Comparison of ENCODE assay signal across 15 cellular contexts in the genomic region with DNA sequence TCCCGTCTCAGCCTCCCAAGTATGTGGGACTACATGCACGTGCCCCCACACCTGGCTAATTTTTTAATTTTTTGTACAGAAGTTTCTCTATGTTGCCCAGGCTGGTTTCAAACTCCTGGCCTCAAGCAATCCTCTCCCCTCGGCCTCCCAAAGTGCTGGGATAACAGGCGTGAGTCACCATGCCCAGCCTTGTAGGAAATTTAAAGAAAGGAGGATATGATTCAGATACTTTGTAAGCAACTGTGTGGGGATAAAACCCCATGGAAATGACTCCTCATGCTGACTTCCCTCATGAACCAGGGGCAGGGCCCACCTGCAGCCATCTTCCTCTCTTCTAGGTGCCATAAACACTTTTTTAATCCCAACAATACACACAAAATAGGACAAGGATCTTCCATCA. TPM values are rescaled to one million over a fixed set of nuclear protein-coding genes. Genes with fewer than 3 reads are reported as not detected.
A peak's percentile ranks its signal among the peaks of the same experiment; 100 is the strongest.
DNase-seq lines count a peak whose midpoint lies in the region; ATAC-seq and TF ChIP-seq lines count a peak whose summit lies in the region.
"Had no signal": no experiment of that assay in that cellular context is flagged by ENCODE, and none has a peak within 500 bp of the region (broad histone marks: within the 10 kb centered on the region; RNA-seq: fewer than 3 reads in every experiment).

No MANE protein-coding gene starts in this region.

- no peaks in the 10 kb centered on the region for H3K27me3 Mint-ChIP-seq in CD8-positive, alpha-beta T cell (ENCODE audit: low read depth)
- no peaks in the 10 kb centered on the region for H3K27me3 Mint-ChIP-seq in activated naive CD4-positive, alpha-beta T cell treated with anti-CD3 and anti-CD28 coated beads, Interleukin-2, amount 50 U/mL, for 24 hours
- no peaks in the 10 kb centered on the region for H3K27me3 Mint-ChIP-seq in natural killer cell treated with Interleukin-12 subunit alpha and Interleukin-12 subunit beta and Interleukin-15 and Interleukin-18, amount 100 ng/mL, for 72 hours

- no peak overlapping the region for H2AFZ ChIP-seq in Karpas-422 (ENCODE audit: low read length)

- H3K9me3 ChIP-seq in CD8-positive, alpha-beta T cell (ENCODE audit: low read length) = no peaks in the 10 kb centered on the region
- H3K9me3 ChIP-seq in Karpas-422 (ENCODE audit: low read length) (no peaks in the 10 kb centered on the region), ascending aorta (no peaks in the 10 kb centered on the region)
- H3K9me3 ChIP-seq: tibial nerve had no signal

- no peak overlapping the region for H3K9ac ChIP-seq in Karpas-422 (ENCODE audit: low read length)

- H3K27ac Mint-ChIP-seq in CD8-positive, alpha-beta T cell = peak overlapping the region; percentile 97
- peak overlapping the region; percentile 98 for H3K27ac Mint-ChIP-seq in activated naive CD4-positive, alpha-beta T cell treated with anti-CD3 and anti-CD28 coated beads, Interleukin-2, amount 50 U/mL, for 24 hours
- H3K27ac Mint-ChIP-seq in natural killer cell treated with Interleukin-12 subunit alpha and Interleukin-12 subunit beta and Interleukin-15 and Interleukin-18, amount 100 ng/mL, for 72 hours = peak overlapping the region; percentile 95
- H3K27ac Mint-ChIP-seq: H9, nephron progenitor cell had no signal

- H3K79me2 ChIP-seq in Karpas-422 (ENCODE audit: low read length) = peaks cover 75% of the 10 kb centered on the region

- H3K9me3 Mint-ChIP-seq in CD8-positive, alpha-beta T cell = no peaks in the 10 kb centered on the region
- no peaks in the 10 kb centered on the region for H3K9me3 Mint-ChIP-seq in activated naive CD4-positive, alpha-beta T cell treated with anti-CD3 and anti-CD28 coated beads, Interleukin-2, amount 50 U/mL, for 24 hours
- H3K9me3 Mint-ChIP-seq in natural killer cell treated with Interleukin-12 subunit alpha and Interleukin-12 subunit beta and Interleukin-15 and Interleukin-18, amount 100 ng/mL, for 72 hours = no peaks in the 10 kb centered on the region
- H3K9me3 Mint-ChIP-seq: nephron progenitor cell had no signal

- no peak overlapping the region for H3K4me2 ChIP-seq in Karpas-422 (ENCODE audit: low read depth, low read length, poor library complexity, severe bottlenecking)

- H3K36me3 Mint-ChIP-seq in CD8-positive, alpha-beta T cell = peaks cover 39% of the 10 kb centered on the region
- H3K36me3 Mint-ChIP-seq in activated naive CD4-positive, alpha-beta T cell treated with anti-CD3 and anti-CD28 coated beads, Interleukin-2, amount 50 U/mL, for 24 hours = peaks cover 18% of the 10 kb centered on the region
- peaks cover 12% of the 10 kb centered on the region for H3K36me3 Mint-ChIP-seq in natural killer cell treated with Interleukin-12 subunit alpha and Interleukin-12 subunit beta and Interleukin-15 and Interleukin-18, amount 100 ng/mL, for 72 hours

- H4K20me1 ChIP-seq in Karpas-422 (ENCODE audit: insufficient read depth, low read depth, low read length) = no peaks in the 10 kb centered on the region

- intact Hi-C loops in CD8-positive, alpha-beta T cell (cut with DNase I, micrococcal nuclease) = loop anchor here (2.0 to 10.0 kb wide), 6 partner anchors 40 to 1846 kb away; a partner anchor contains a TSS
- intact Hi-C loops in ascending aorta (cut with DNase I) = no loop called here

- no peaks in the 10 kb centered on the region for H3K9me2 ChIP-seq in Karpas-422 (replicated peaks; ENCODE audit: insufficient read depth, low read length)

- peaks cover 57% of the 10 kb centered on the region for H3K4me1 ChIP-seq in CD8-positive, alpha-beta T cell (ENCODE audit: insufficient read depth, low read length)
- H3K4me1 ChIP-seq in Karpas-422 (ENCODE audit: low read length) (peaks cover 38% of the 10 kb centered on the region), ascending aorta (peaks cover 0 to 4% of the 10 kb centered on the region in 2 donors)

- H3K4me3 ChIP-seq in CD8-positive, alpha-beta T cell (ENCODE audit: low read depth, low read length) = no peak overlapping the region
- no peak overlapping the region for H3K4me3 ChIP-seq in Karpas-422 (ENCODE audit: low read length)
- H3K4me3 ChIP-seq in ascending aorta = no peak overlapping the region
- H3K4me3 ChIP-seq: tibial nerve had no signal

- peak overlapping the region; percentile 73 for H3K27ac ChIP-seq in CD8-positive, alpha-beta T cell (ENCODE audit: low read depth, low read length)
- H3K27ac ChIP-seq in Karpas-422 (ENCODE audit: low read length) = 0 out of 2 replicates have a peak overlapping the region, but pooled peaks have one; percentile 13
- no peak overlapping the region for H3K27ac ChIP-seq in ascending aorta

- DNase-seq in CD8-positive, alpha-beta T cell = no peak
- DNase-seq in Karpas-422 (no peak), NCI-H2227 treated with DMSO at 0.1 percent for 48 hours (lab: John Stamatoyannopoulos, UW) (no peak), ascending aorta (ENCODE audit: low spot score in 2 of 2) (no peak), GM19240 (ENCODE audit: insufficient read length, low spot score) (no peak)
- DNase-seq in natural killer cell treated with Interleukin-12 subunit alpha and Interleukin-12 subunit beta and Interleukin-15 and Interleukin-18, amount 100 ng/mL, for 72 hours (ENCODE audit: low spot score) = no peak
- DNase-seq: activated gamma-delta T cell treated with Interleukin-2 at 50 U/mL for 16 hours; H9; Kasumi-1; NCI-H524; nephron progenitor cell; stimulated activated CD4-positive, alpha-beta T cell treated with anti-CD3 and anti-CD28 coated beads, Interleukin-2, amount 100 ng/mL, for 24 hours had no signal

- no peak for TF ChIP-seq CTCF in CD8-positive, alpha-beta T cell (IDR thresholded peaks at IDR 0.05)
- TF ChIP-seq CTCF in ascending aorta (IDR thresholded peaks at IDR 0.05) = no peak

- no peak overlapping the region for H3K4me3 Mint-ChIP-seq in CD8-positive, alpha-beta T cell
- peak overlapping the region; percentile 66 for H3K4me3 Mint-ChIP-seq in activated naive CD4-positive, alpha-beta T cell treated with anti-CD3 and anti-CD28 coated beads, Interleukin-2, amount 50 U/mL, for 24 hours
- peak overlapping the region; percentile 54 for H3K4me3 Mint-ChIP-seq in natural killer cell treated with Interleukin-12 subunit alpha and Interleukin-12 subunit beta and Interleukin-15 and Interleukin-18, amount 100 ng/mL, for 72 hours
- H3K4me3 Mint-ChIP-seq: H9, nephron progenitor cell had no signal

- POLR2A ChIA-PET in CD8-positive, alpha-beta T cell (lab: Charles Lee) = interaction anchor here (0.6 to 1.1 kb wide), 2 partner anchors 29 to 201 kb away, joined by 3 read pairs; no protein-coding TSS in a partner anchor

- peaks cover 71% of the 10 kb centered on the region for H3K4me1 Mint-ChIP-seq in CD8-positive, alpha-beta T cell (ENCODE audit: low read depth)
- H3K4me1 Mint-ChIP-seq in activated naive CD4-positive, alpha-beta T cell treated with anti-CD3 and anti-CD28 coated beads, Interleukin-2, amount 50 U/mL, for 24 hours = peaks cover 66% of the 10 kb centered on the region
- peaks cover 48 to 52% of the 10 kb centered on the region in 2 donors for H3K4me1 Mint-ChIP-seq in natural killer cell treated with Interleukin-12 subunit alpha and Interleukin-12 subunit beta and Interleukin-15 and Interleukin-18, amount 100 ng/mL, for 72 hours (ENCODE audit: low read depth in 2 of 2)

- peaks cover 9% of the 10 kb centered on the region for H3K36me3 ChIP-seq in CD8-positive, alpha-beta T cell (ENCODE audit: insufficient read depth, low read length)
- H3K36me3 ChIP-seq in Karpas-422 (ENCODE audit: insufficient read depth, low read length) = peaks cover 4% of the 10 kb centered on the region; the same call in 1 of the 2 replicates
- H3K36me3 ChIP-seq in ascending aorta = no peaks in the 10 kb centered on the region
- H3K36me3 ChIP-seq: tibial nerve had no signal

- CTCF ChIA-PET in CD8-positive, alpha-beta T cell (lab: Charles Lee) = no interaction called here

- ATAC-seq in CD8-positive, alpha-beta T cell = no peak
- no peak for ATAC-seq in natural killer cell treated with Interleukin-12 subunit alpha and Interleukin-12 subunit beta and Interleukin-15 and Interleukin-18, amount 100 ng/mL, for 72 hours

- H3K27me3 ChIP-seq in CD8-positive, alpha-beta T cell (ENCODE audit: insufficient read depth, low read length) = no peaks in the 10 kb centered on the region
- H3K27me3 ChIP-seq in Karpas-422 (ENCODE audit: low read length) (no peaks in the 10 kb centered on the region), ascending aorta (no peaks in the 10 kb centered on the region)
- H3K27me3 ChIP-seq: tibial nerve had no signal

RNA-seq across cellular contexts. Expression of a gene that starts 50.2 kb away (rescaled TPM):
- 10 to 100 TPM; 36.4 to 36.8 TPM for total RNA-seq in CD8-positive, alpha-beta T cell
- total RNA-seq in Karpas-422 (2014; rRNA removed; shearing (Covaris generic); ENCODE audit: low replicate concordance) = 22.7 and 34.7 TPM in 2 replicates
- 10 to 100 TPM; 42.2 to 58.0 TPM for total RNA-seq in natural killer cell treated with Interleukin-12 subunit alpha and Interleukin-12 subunit beta and Interleukin-15 and Interleukin-18, amount 100 ng/mL, for 72 hours
- total RNA-seq in ascending aorta = not detected
- total RNA-seq: endothelial cell of umbilical vein, H9 had no signal

Comparison
In these comparisons a context has a peak if more than half of its experiments do, and no peak if none do; other contexts are left out.
1. H3K27ac ChIP-seq: peak in CD8-positive, alpha-beta T cell (single experiment) and Karpas-422 (single experiment); none in ascending aorta (0 of 2).
2. RNA of a gene that starts 50.2 kb away (total RNA-seq): 42.2 to 58.0 TPM in natural killer cell treated with Interleukin-12 subunit alpha and Interleukin-12 subunit beta and Interleukin-15 and Interleukin-18, amount 100 ng/mL, for 72 hours, 36.4 to 36.8 TPM in CD8-positive, alpha-beta T cell and 22.7 to 34.7 TPM in Karpas-422; not detected in ascending aorta (single experiment); every median in the first group is over 10 times any median in the second.
3. Peak in every context shown above with its lines, with median percentiles within 50 percentile points of each other: H3K27ac Mint-ChIP-seq.